ENCODE assay signal across 8 cellular contexts in the genomic region with DNA sequence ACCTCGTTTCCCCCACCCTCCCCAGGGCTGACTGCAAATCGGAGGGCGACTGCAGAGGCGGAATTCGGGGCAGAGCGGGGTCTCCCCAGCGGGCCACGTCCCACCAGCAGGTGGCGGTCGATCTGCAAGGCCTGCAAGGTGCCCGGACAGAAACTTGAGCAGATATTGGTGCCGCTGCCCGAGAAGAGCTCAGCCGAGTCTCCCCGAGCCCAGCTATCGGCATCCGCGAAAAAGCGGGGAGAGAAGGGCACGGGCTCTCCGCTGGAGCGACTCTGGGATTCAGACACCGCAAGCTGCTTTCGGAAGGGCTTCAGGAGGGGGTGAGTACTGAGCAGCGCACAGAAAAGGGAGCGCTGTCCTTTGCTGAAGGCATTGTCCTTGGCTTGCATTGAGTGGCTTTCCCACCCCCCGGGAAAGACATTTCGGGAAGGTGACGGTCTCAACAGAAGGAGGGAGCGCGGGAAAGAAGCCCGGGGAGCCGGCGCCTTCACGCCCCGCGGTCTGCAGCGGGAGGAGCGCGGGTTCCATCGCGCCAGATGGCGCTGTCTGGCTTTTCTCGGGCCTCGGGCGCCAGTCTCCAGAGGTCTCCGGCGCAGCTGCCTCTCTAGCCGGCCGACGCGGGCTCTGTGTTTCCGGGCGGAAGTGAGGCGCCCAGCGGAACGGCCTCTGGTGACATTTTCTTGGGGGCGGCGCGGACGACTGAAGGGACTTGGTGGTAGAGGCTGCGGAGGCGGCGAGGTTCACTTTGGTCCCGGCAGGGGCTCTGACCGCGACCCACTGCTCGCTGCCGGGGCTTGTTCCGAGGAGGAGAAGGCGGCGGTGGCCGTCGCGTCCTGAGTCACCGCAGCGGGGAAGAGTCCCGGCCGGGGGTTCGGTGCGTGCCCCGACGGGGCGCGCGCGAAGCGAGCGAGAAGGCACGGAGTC.
DNase-seq lines count a peak whose midpoint lies in the region; ATAC-seq, FAIRE-seq and TF ChIP-seq lines count a peak whose summit lies in the region.

No MANE protein-coding gene starts in this region.

- H3K4me3 Mint-ChIP-seq in activated CD8-positive, alpha-beta memory T cell treated with anti-CD3 and anti-CD28 coated beads, Interleukin-2, amount 10 ng/mL, durations not matched to agents 7 days and 5 days, result peak overlapping the region; percentile 94
- peak overlapping the region; percentile 96 for H3K4me3 Mint-ChIP-seq in endodermal cell

- peaks cover 3% of the 10 kb centered on the region for H3K27me3 Mint-ChIP-seq in activated CD8-positive, alpha-beta memory T cell treated with anti-CD3 and anti-CD28 coated beads, Interleukin-2, amount 10 ng/mL, durations not matched to agents 7 days and 5 days
- no peaks in the 10 kb centered on the region for H3K27me3 Mint-ChIP-seq in endodermal cell (ENCODE audit: insufficient read depth)

- H3K9me3 ChIP-seq in endodermal cell (ENCODE audit: control insufficient read depth, low read length), result no peaks in the 10 kb centered on the region

- H3K36me3 ChIP-seq in endodermal cell (ENCODE audit: control insufficient read depth, insufficient read depth, low read length), result peaks cover 6% of the 10 kb centered on the region

- WGBS in endodermal cell (ENCODE audit: insufficient coverage in 1 of 2, insufficient read length in 1 of 2), 2 experiments, result 0% methylated on average over 28 to 90 of the region's 90 CpGs

- H3K27ac Mint-ChIP-seq in activated CD8-positive, alpha-beta memory T cell treated with anti-CD3 and anti-CD28 coated beads, Interleukin-2, amount 10 ng/mL, durations not matched to agents 7 days and 5 days, result peak overlapping the region; percentile 99
- H3K27ac Mint-ChIP-seq in endodermal cell, result peak overlapping the region; percentile 100

- no peaks in the 10 kb centered on the region for H3K9me3 Mint-ChIP-seq in activated CD8-positive, alpha-beta memory T cell treated with anti-CD3 and anti-CD28 coated beads, Interleukin-2, amount 10 ng/mL, durations not matched to agents 7 days and 5 days (ENCODE audit: low read depth)
- no peaks in the 10 kb centered on the region for H3K9me3 Mint-ChIP-seq in endodermal cell

- ATAC-seq in GM21381 (IDR thresholded peaks at IDR 0.05; ENCODE audit: unreplicated experiment), result peak; percentile 82
- ATAC-seq in activated CD8-positive, alpha-beta memory T cell treated with anti-CD3 and anti-CD28 coated beads, Interleukin-2, amount 10 ng/mL, durations not matched to agents 7 days and 5 days, result peak; percentile 91

- DNase-seq in D341Med (ENCODE audit: low spot score) (peak; percentile 97), HTR-8/SVneo (ENCODE audit: insufficient read length, low spot score) (peak; percentile 82), NOMO-1 (lab: John Stamatoyannopoulos, UW; ENCODE audit: unreplicated experiment in 2 of 2) (peak; percentile 93 to 95), endodermal cell (peak; percentile 98), mesenteric fat pad (ENCODE audit: low spot score) (peak; percentile 98)
- DNase-seq in activated CD8-positive, alpha-beta memory T cell treated with anti-CD3 and anti-CD28 coated beads, Interleukin-2, amount 10 ng/mL, durations not matched to agents 7 days and 5 days, result peak; percentile 96
- DNase-seq in stimulated activated CD8-positive, alpha-beta memory T cell treated with anti-CD3 and anti-CD28 coated beads, Interleukin-15, amount 100 ng/mL, for 1 hour (ENCODE audit: low read depth), result peak; percentile 93

- peaks cover 13% of the 10 kb centered on the region for H3K36me3 Mint-ChIP-seq in activated CD8-positive, alpha-beta memory T cell treated with anti-CD3 and anti-CD28 coated beads, Interleukin-2, amount 10 ng/mL, durations not matched to agents 7 days and 5 days
- H3K36me3 Mint-ChIP-seq in endodermal cell (ENCODE audit: low read depth), result peaks cover 2% of the 10 kb centered on the region

- FAIRE-seq in HTR-8/SVneo (lab: Jason Lieb, UNC), result no peak

- TF ChIP-seq CTCF in endodermal cell (conservative IDR thresholded peaks at IDR 0.05), result peak; percentile 89

- CTCF ChIA-PET in activated CD8-positive, alpha-beta memory T cell treated with anti-CD3 and anti-CD28 coated beads, Interleukin-2, amount 10 ng/mL, durations not matched to agents 7 days and 5 days (lab: Charles Lee), result interaction anchor here (0.6 to 6.3 kb wide), 56 partner anchors 9 to 651 kb away, joined by 3 to 115 read pairs (median 5); partner anchors contain the start of genes ATP5F1A and LOXHD1

- peak overlapping the region; percentile 92 for H3K27ac ChIP-seq in endodermal cell (ENCODE audit: low read depth, low read length)

- peak overlapping the region; percentile 84 for H3K9ac ChIP-seq in endodermal cell (ENCODE audit: extremely low read depth, low read length, poor library complexity, severe bottlenecking)

- H3K4me1 Mint-ChIP-seq in activated CD8-positive, alpha-beta memory T cell treated with anti-CD3 and anti-CD28 coated beads, Interleukin-2, amount 10 ng/mL, durations not matched to agents 7 days and 5 days, result peaks cover 46% of the 10 kb centered on the region
- peaks cover 9% of the 10 kb centered on the region for H3K4me1 Mint-ChIP-seq in endodermal cell

- H3K4me3 ChIP-seq in endodermal cell (ENCODE audit: low read length), result peak overlapping the region; percentile 96

- no peaks in the 10 kb centered on the region for H3K27me3 ChIP-seq in endodermal cell (ENCODE audit: control insufficient read depth, insufficient read depth, low read length, poor library complexity, severe bottlenecking)

- no peaks in the 10 kb centered on the region for H3K4me1 ChIP-seq in endodermal cell (ENCODE audit: control insufficient read depth, insufficient read depth, low read length)

Comparison
In these comparisons a context has a peak if more than half of its experiments do, and no peak if none do; other contexts are left out.
1. Peak in every context shown above with its lines: DNase-seq, ATAC-seq, H3K4me3 ChIP-seq and H3K27ac ChIP-seq.